ENCODE assay signal across 1 cellular context in the genomic region with DNA sequence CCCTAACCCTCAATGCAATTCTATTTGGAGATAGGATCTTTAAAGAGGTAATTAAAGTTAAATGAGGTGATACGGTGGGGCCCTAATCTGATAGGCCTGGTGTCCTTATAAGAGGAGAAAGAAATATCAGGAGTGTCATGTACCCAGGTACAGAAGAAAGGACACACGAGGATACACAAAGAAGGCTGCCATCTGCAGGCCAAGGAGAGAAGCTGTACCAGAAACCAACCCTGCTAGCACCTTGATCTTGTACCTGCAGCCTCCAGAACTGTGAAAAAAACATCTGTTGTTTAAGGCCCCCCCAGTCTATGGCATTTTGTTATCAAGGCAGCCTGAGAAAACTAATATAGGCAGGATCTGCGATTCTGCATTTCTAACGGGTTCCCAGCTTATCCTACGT.
TF ChIP-seq lines count a peak whose summit lies in the region.

No MANE protein-coding gene starts in this region.

TF ChIP-seq in K562, 482 proteins besides CTCF, POLR2A, EP300 and RAD21:
- TF ChIP-seq, protein P1, sequence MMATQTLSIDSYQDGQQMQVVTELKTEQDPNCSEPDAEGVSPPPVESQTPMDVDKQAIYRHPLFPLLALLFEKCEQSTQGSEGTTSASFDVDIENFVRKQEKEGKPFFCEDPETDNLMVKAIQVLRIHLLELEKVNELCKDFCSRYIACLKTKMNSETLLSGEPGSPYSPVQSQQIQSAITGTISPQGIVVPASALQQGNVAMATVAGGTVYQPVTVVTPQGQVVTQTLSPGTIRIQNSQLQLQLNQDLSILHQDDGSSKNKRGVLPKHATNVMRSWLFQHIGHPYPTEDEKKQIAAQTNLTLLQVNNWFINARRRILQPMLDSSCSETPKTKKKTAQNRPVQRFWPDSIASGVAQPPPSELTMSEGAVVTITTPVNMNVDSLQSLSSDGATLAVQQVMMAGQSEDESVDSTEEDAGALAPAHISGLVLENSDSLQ (IDR thresholded peaks at IDR 0.05): no peak
- TF ChIP-seq, protein P2, sequence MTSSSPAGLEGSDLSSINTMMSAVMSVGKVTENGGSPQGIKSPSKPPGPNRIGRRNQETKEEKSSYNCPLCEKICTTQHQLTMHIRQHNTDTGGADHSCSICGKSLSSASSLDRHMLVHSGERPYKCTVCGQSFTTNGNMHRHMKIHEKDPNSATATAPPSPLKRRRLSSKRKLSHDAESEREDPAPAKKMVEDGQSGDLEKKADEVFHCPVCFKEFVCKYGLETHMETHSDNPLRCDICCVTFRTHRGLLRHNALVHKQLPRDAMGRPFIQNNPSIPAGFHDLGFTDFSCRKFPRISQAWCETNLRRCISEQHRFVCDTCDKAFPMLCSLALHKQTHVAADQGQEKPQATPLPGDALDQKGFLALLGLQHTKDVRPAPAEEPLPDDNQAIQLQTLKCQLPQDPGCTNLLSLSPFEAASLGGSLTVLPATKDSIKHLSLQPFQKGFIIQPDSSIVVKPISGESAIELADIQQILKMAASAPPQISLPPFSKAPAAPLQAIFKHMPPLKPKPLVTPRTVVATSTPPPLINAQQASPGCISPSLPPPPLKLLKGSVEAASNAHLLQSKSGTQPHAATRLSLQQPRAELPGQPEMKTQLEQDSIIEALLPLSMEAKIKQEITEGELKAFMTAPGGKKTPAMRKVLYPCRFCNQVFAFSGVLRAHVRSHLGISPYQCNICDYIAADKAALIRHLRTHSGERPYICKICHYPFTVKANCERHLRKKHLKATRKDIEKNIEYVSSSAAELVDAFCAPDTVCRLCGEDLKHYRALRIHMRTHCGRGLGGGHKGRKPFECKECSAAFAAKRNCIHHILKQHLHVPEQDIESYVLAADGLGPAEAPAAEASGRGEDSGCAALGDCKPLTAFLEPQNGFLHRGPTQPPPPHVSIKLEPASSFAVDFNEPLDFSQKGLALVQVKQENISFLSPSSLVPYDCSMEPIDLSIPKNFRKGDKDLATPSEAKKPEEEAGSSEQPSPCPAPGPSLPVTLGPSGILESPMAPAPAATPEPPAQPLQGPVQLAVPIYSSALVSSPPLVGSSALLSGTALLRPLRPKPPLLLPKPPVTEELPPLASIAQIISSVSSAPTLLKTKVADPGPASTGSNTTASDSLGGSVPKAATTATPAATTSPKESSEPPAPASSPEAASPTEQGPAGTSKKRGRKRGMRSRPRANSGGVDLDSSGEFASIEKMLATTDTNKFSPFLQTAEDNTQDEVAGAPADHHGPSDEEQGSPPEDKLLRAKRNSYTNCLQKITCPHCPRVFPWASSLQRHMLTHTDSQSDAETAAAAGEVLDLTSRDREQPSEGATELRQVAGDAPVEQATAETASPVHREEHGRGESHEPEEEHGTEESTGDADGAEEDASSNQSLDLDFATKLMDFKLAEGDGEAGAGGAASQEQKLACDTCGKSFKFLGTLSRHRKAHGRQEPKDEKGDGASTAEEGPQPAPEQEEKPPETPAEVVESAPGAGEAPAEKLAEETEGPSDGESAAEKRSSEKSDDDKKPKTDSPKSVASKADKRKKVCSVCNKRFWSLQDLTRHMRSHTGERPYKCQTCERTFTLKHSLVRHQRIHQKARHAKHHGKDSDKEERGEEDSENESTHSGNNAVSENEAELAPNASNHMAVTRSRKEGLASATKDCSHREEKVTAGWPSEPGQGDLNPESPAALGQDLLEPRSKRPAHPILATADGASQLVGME (CRISPR knock-in tag; IDR thresholded peaks at IDR 0.05): no peak
- TF ChIP-seq SMAD1 (IDR thresholded peaks at IDR 0.05; ENCODE audit: low read depth, low read length, partially characterized antibody) (no peak), ZNF764 (CRISPR knock-in tag; IDR thresholded peaks at IDR 0.05; ENCODE audit: low read depth) (no peak), PHB2 (IDR thresholded peaks at IDR 0.05; ENCODE audit: low read depth) (no peak), NCOA4 (IDR thresholded peaks at IDR 0.05; ENCODE audit: partially characterized antibody) (no peak), CC2D1A (IDR thresholded peaks at IDR 0.05) (no peak), ZNF551 (CRISPR knock-in tag; IDR thresholded peaks at IDR 0.05) (no peak), PML (IDR thresholded peaks at IDR 0.05; ENCODE audit: low read length) (no peak), POLR2B (IDR thresholded peaks at IDR 0.05; ENCODE audit: low read depth, partially characterized antibody) (no peak), HNRNPL (IDR thresholded peaks at IDR 0.05; ENCODE audit: low read depth, low read length) (no peak), TEAD2 (tag; IDR thresholded peaks at IDR 0.05) (no peak), CBX3 (IDR thresholded peaks at IDR 0.05; ENCODE audit: borderline replicate concordance in 1 of 2, low read length in 2 of 2) (no peak), RBM15 (IDR thresholded peaks at IDR 0.05; ENCODE audit: insufficient read depth, low read length) (no peak), ZNF140 (CRISPR knock-in tag; IDR thresholded peaks at IDR 0.05) (no peak)
- TF ChIP-seq, protein P3, sequence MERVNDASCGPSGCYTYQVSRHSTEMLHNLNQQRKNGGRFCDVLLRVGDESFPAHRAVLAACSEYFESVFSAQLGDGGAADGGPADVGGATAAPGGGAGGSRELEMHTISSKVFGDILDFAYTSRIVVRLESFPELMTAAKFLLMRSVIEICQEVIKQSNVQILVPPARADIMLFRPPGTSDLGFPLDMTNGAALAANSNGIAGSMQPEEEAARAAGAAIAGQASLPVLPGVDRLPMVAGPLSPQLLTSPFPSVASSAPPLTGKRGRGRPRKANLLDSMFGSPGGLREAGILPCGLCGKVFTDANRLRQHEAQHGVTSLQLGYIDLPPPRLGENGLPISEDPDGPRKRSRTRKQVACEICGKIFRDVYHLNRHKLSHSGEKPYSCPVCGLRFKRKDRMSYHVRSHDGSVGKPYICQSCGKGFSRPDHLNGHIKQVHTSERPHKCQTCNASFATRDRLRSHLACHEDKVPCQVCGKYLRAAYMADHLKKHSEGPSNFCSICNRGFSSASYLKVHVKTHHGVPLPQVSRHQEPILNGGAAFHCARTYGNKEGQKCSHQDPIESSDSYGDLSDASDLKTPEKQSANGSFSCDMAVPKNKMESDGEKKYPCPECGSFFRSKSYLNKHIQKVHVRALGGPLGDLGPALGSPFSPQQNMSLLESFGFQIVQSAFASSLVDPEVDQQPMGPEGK (CRISPR knock-in tag; IDR thresholded peaks at IDR 0.05; ENCODE audit: borderline replicate concordance): no peak
- TF ChIP-seq, protein P4, sequence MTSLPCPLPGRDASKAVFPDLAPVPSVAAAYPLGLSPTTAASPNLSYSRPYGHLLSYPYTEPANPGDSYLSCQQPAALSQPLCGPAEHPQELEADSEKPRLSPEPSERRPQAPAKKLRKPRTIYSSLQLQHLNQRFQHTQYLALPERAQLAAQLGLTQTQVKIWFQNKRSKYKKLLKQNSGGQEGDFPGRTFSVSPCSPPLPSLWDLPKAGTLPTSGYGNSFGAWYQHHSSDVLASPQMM (CRISPR knock-in tag; IDR thresholded peaks at IDR 0.05): no peak
- TF ChIP-seq, protein P5, sequence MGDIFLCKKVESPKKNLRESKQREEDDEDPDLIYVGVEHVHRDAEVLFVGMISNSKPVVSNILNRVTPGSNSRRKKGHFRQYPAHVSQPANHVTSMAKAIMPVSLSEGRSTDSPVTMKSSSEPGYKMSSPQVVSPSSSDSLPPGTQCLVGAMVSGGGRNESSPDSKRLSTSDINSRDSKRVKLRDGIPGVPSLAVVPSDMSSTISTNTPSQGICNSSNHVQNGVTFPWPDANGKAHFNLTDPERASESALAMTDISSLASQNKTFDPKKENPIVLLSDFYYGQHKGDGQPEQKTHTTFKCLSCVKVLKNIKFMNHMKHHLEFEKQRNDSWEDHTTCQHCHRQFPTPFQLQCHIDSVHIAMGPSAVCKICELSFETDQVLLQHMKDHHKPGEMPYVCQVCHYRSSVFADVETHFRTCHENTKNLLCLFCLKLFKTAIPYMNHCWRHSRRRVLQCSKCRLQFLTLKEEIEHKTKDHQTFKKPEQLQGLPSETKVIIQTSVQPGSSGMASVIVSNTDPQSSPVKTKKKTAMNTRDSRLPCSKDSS (IDR thresholded peaks at IDR 0.05; ENCODE audit: low read depth, partially characterized antibody): no peak
- TF ChIP-seq, protein P6, sequence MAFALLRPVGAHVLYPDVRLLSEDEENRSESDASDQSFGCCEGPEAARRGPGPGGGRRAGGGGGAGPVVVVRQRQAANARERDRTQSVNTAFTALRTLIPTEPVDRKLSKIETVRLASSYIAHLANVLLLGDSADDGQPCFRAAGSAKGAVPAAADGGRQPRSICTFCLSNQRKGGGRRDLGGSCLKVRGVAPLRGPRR (CRISPR knock-in tag; IDR thresholded peaks at IDR 0.05): no peak
